In the genomic region with DNA sequence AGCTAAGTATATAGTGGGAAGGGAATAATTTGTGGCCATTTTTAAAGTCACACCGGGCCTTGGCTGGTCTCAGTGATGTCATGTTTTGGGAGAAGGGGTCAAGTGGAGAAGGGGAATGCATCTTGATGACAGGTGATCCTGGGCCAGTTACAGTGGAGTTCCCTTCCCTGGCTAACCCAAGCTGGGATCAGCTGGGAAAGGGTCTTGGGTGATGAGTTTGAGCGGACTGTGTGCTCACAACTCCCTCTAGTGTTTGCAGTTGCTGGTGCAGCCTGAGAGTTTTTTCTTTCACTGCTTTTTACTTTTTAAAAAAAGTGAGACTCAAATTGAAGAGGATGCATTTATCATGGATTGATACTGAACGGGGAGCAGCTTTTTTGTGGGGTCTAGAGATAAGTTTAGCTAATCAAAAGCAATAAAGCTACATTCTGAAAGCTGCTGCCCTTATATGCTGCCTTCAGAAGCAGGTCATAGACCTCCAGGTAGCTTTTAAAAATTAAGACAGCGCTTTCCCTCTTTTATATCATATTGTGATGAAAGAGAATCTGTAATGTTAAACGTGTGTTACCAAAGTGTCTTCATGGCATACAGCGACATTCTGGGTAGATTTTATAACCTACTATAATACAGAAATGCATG, we compare ENCODE assay signal across 8 cellular contexts.
DNase-seq lines count a peak whose midpoint lies in the region; ATAC-seq and TF ChIP-seq lines count a peak whose summit lies in the region.

No MANE protein-coding gene starts in this region.

- intact Hi-C loops in activated CD4-positive, alpha-beta T cell treated with anti-CD3 and anti-CD28 coated beads for 36 hours (cut with DNase I, micrococcal nuclease), result loop anchor here (1.0 to 5.0 kb wide), 5 partner anchors 232 to 262 kb away; no protein-coding TSS in a partner anchor

- no peak overlapping the region for H3K27ac ChIP-seq in foreskin keratinocyte

- TF ChIP-seq CTCF in foreskin keratinocyte (conservative IDR thresholded peaks at IDR 0.05), result peak; percentile 84

- ATAC-seq in activated CD4-positive, alpha-beta T cell treated with anti-CD3 and anti-CD28 coated beads for 36 hours, result no peak
- ATAC-seq in HG02610 (IDR thresholded peaks at IDR 0.05; ENCODE audit: unreplicated experiment) (peak; percentile 38), foreskin keratinocyte (peak; percentile 44), HG02642 (IDR thresholded peaks at IDR 0.05; ENCODE audit: poor library complexity, unreplicated experiment) (no peak)

- POLR2A ChIA-PET in activated CD4-positive, alpha-beta T cell treated with anti-CD3 and anti-CD28 coated beads for 36 hours (lab: Charles Lee), result no interaction called here

- no peaks in the 10 kb centered on the region for H3K4me1 Mint-ChIP-seq in activated CD4-positive, alpha-beta T cell treated with anti-CD3 and anti-CD28 coated beads for 36 hours

- H3K4me3 Mint-ChIP-seq in activated CD4-positive, alpha-beta T cell treated with anti-CD3 and anti-CD28 coated beads for 36 hours, result no peak overlapping the region

- peaks cover 7% of the 10 kb centered on the region for H3K27me3 Mint-ChIP-seq in activated CD4-positive, alpha-beta T cell treated with anti-CD3 and anti-CD28 coated beads for 36 hours

- no peaks in the 10 kb centered on the region for H3K27me3 ChIP-seq in foreskin keratinocyte

- H3K9me3 Mint-ChIP-seq in activated CD4-positive, alpha-beta T cell treated with anti-CD3 and anti-CD28 coated beads for 36 hours (ENCODE audit: low read depth), result no peaks in the 10 kb centered on the region

- CTCF ChIA-PET in activated CD4-positive, alpha-beta T cell treated with anti-CD3 and anti-CD28 coated beads for 36 hours (lab: Charles Lee), result interaction anchor here (0.6 to 3.5 kb wide), 20 partner anchors 10 to 626 kb away, joined by 3 to 13 read pairs (median 4); no protein-coding TSS in a partner anchor

- H3K4me1 ChIP-seq in foreskin keratinocyte, result no peaks in the 10 kb centered on the region

- H3K27ac Mint-ChIP-seq in activated CD4-positive, alpha-beta T cell treated with anti-CD3 and anti-CD28 coated beads for 36 hours, result no peak overlapping the region

- H3K36me3 Mint-ChIP-seq in activated CD4-positive, alpha-beta T cell treated with anti-CD3 and anti-CD28 coated beads for 36 hours (ENCODE audit: low read depth), result no peaks in the 10 kb centered on the region

- peak; percentile 42 for DNase-seq in activated CD4-positive, alpha-beta T cell treated with anti-CD3 and anti-CD28 coated beads for 36 hours
- DNase-seq in activated CD4-positive, alpha-beta T cell treated with anti-CD3 and anti-CD28 coated beads for 4 hours, result no peak
- peak; percentile 38 for DNase-seq in SK-N-DZ (ENCODE audit: low spot score)
- DNase-seq in foreskin keratinocyte, result no peak
- peak; percentile 73 for DNase-seq in retina
- DNase-seq in stimulated activated CD4-positive, alpha-beta T cell treated with anti-CD3 and anti-CD28 coated beads, Interleukin-1b, Interleukin-23, amount 100 ng/mL, for 48 hours, result no peak

Comparison
In these comparisons a context has a peak if more than half of its experiments do, and no peak if none do; other contexts are left out.
1. DNase-seq: peak in activated CD4-positive, alpha-beta T cell treated with anti-CD3 and anti-CD28 coated beads for 36 hours (single experiment), SK-N-DZ (single experiment) and retina (single experiment); none in activated CD4-positive, alpha-beta T cell treated with anti-CD3 and anti-CD28 coated beads for 4 hours (0 of 2), foreskin keratinocyte (0 of 2) and stimulated activated CD4-positive, alpha-beta T cell treated with anti-CD3 and anti-CD28 coated beads, Interleukin-1b, Interleukin-23, amount 100 ng/mL, for 48 hours (single experiment).
2. ATAC-seq: peak in HG02610 (single experiment) and foreskin keratinocyte (single experiment); none in activated CD4-positive, alpha-beta T cell treated with anti-CD3 and anti-CD28 coated beads for 36 hours (single experiment) and HG02642 (single experiment).